8 cellular contexts compared by ENCODE assay signal in genomic region chr1:239898067-239898730, GRCh38.
DNase-seq lines count a peak whose midpoint lies in the region; ATAC-seq, FAIRE-seq and TF ChIP-seq lines count a peak whose summit lies in the region.

No MANE protein-coding gene starts in this region.

- H3K27me3 ChIP-seq in GM12878 (replicated peaks in 1 of 2; ENCODE audit: control insufficient read depth in 2 of 2, insufficient read depth in 2 of 2, low read length in 1 of 2), result no peaks in the 10 kb centered on the region
- no peaks in the 10 kb centered on the region for H3K27me3 ChIP-seq in small intestine (ENCODE audit: control insufficient read depth in 2 of 2, insufficient read depth in 2 of 2, low read length in 2 of 2)

- CTCF ChIA-PET in GM12878 (lab: Yijun Ruan, JAX), result interaction anchor here (0.6 to 3.2 kb wide), 15 partner anchors 9 to 1638 kb away, joined by 3 to 29 read pairs (median 4); no protein-coding TSS in a partner anchor

- TF ChIP-seq EP300 in GM12878 (IDR thresholded peaks at IDR 0.05; ENCODE audit: borderline replicate concordance in 1 of 2, control insufficient read depth in 1 of 2, low read depth in 2 of 2, low read length in 2 of 2), result no peak

- H3K4me1 ChIP-seq in GM12878 (ENCODE audit: control insufficient read depth, insufficient read depth, low read length), result no peaks in the 10 kb centered on the region
- no peaks in the 10 kb centered on the region for H3K4me1 ChIP-seq in small intestine (ENCODE audit: control insufficient read depth in 2 of 2, insufficient read depth in 1 of 2, low read depth in 1 of 2, low read length in 1 of 2)

- H3K36me3 ChIP-seq in GM12878 (ENCODE audit: control insufficient read depth in 2 of 2, insufficient read depth in 2 of 2, low read length in 1 of 2), result no peaks in the 10 kb centered on the region
- no peaks in the 10 kb centered on the region for H3K36me3 ChIP-seq in small intestine (ENCODE audit: control insufficient read depth in 2 of 2, insufficient read depth in 2 of 2, low read length in 2 of 2)

- no peak overlapping the region for H3K9ac ChIP-seq in GM12878 (ENCODE audit: control insufficient read depth, insufficient read depth, low read length)

- H3K9me3 ChIP-seq in GM12878 (replicated peaks; ENCODE audit: control insufficient read depth, insufficient read depth, low read length) (no peaks in the 10 kb centered on the region), small intestine (ENCODE audit: control insufficient read depth, low read depth) (no peaks in the 10 kb centered on the region)

- 20% methylated on average over 15 of the region's 15 CpGs for WGBS in GM12878 (ENCODE audit: insufficient coverage, insufficient replicate concordance, low lambda C conversion rate, missing lambda C conversion rate)
- 21 to 27% (median 25%) methylated on average over 15 of the region's 15 CpGs for WGBS in small intestine, 3 donors

- H3K4me2 ChIP-seq in GM12878 (ENCODE audit: control insufficient read depth, insufficient read depth), result no peak overlapping the region

- no peak for TF ChIP-seq POLR2A in GM12878 (IDR thresholded peaks at IDR 0.05; ENCODE audit: low read depth, low read length)

- no TSS peak for BruUV-seq in GM12878 (replicated peaks; lab: Mats Ljungman, UMichigan)

- DNase-seq in NCI-H524 (lab: John Stamatoyannopoulos, UW) (peak; percentile 43 to 73), NCI-H524 treated with DMSO at 0.1 percent for 48 hours (lab: John Stamatoyannopoulos, UW) (no peak), NCI-H146 treated with DMSO at 0.1 percent for 48 hours (lab: John Stamatoyannopoulos, UW; ENCODE audit: unreplicated experiment) (peak; percentile 28), T1000 (lab: John Stamatoyannopoulos, UW) (peak; percentile 48), GM12878 (ENCODE audit: low read depth, low spot score) (peak; percentile 12), iPS DF 19.7 (ENCODE audit: low read depth, low spot score) (peak; percentile 60), small intestine (peak; percentile 84)

- peak; percentile 88 for ATAC-seq in HG02938 (IDR thresholded peaks at IDR 0.05; ENCODE audit: unreplicated experiment)
- ATAC-seq in GM12878, result peak; percentile 96

- in situ Hi-C loops in GM12878 (cut with MboI), result loop anchor here (10.0 kb wide), 1 partner anchor 503 kb away; no protein-coding TSS in a partner anchor

- peak; percentile 87 for TF ChIP-seq RAD21 in GM12878 (IDR thresholded peaks at IDR 0.05; ENCODE audit: insufficient read depth, low read depth, low read length)

- H2AFZ ChIP-seq in GM12878 (ENCODE audit: control insufficient read depth, low read depth, low read length), result peak overlapping the region; percentile 40; the same call in 1 of the 2 replicates

- no peak overlapping the region for H3K4me3 ChIP-seq in GM12878
- H3K4me3 ChIP-seq in small intestine (ENCODE audit: low read depth in 1 of 2, low read length in 2 of 2), result no peak overlapping the region

- intact Hi-C loops in GM12878 (cut with micrococcal nuclease; ENCODE audit: unreplicated experiment), result loop anchor here (1.0 to 2.0 kb wide), 2 partner anchors 493 to 589 kb away; no protein-coding TSS in a partner anchor

- POLR2A ChIA-PET in GM12878 (lab: Charles Lee), result no interaction called here

- no peaks in the 10 kb centered on the region for H4K20me1 ChIP-seq in GM12878 (ENCODE audit: control insufficient read depth, insufficient read depth)

- FAIRE-seq in GM12878 (lab: Jason Lieb, UNC) (peak; percentile 88), small intestine (lab: Jason Lieb, UNC) (no peak)

- RAD21 ChIA-PET in GM12878 (lab: Charles Lee; ENCODE audit: unreplicated experiment), result interaction anchor here (0.6 to 0.7 kb wide), 2 partner anchors 135 to 491 kb away, joined by 3 to 5 read pairs; no protein-coding TSS in a partner anchor

- H3K27ac ChIP-seq in GM12878 (ENCODE audit: control insufficient read depth, insufficient read depth) (no peak overlapping the region), small intestine (ENCODE audit: low read depth in 1 of 2, low read length in 1 of 2) (no peak overlapping the region)

- peak; percentile 89 to 93 (median 90) for TF ChIP-seq CTCF in GM12878 (IDR thresholded peaks at IDR 0.05 in 2 of 3, conservative IDR thresholded peaks at IDR 0.05 in 1 of 3; ENCODE audit: control insufficient read depth in 2 of 3, extremely low read depth in 1 of 3, insufficient read depth in 1 of 3, low read depth in 3 of 3, low read length in 3 of 3)

- no peaks in the 10 kb centered on the region for H3K79me2 ChIP-seq in GM12878 (ENCODE audit: control insufficient read depth, insufficient read depth, low read length)

- SMC1A ChIA-PET in GM12878 (lab: Charles Lee; ENCODE audit: uncharacterized antibody, unreplicated experiment), result interaction anchor here (0.8 to 1.9 kb wide), 8 partner anchors 9 to 716 kb away, joined by 3 to 8 read pairs (median 4); no protein-coding TSS in a partner anchor

TF ChIP-seq in GM12878, 131 proteins besides CTCF, POLR2A, EP300 and RAD21:
- TF ChIP-seq NBN (IDR thresholded peaks at IDR 0.05) (no peak), YY1 (IDR thresholded peaks at IDR 0.05; ENCODE audit: low read depth, low read length) (peak; percentile 46; the same call in 1 of the 2 replicates), ZNF274 (IDR thresholded peaks at IDR 0.05; ENCODE audit: insufficient read depth, insufficient read length) (no peak), STAT1 (conservative IDR thresholded peaks at IDR 0.05) (no peak), ASH2L (IDR thresholded peaks at IDR 0.05; ENCODE audit: borderline replicate concordance, low read depth) (no peak), SMARCA5 (IDR thresholded peaks at IDR 0.05) (peak; percentile 31; the same call in 1 of the 2 replicates), PAX8 (IDR thresholded peaks at IDR 0.05) (no peak), NRF1 (conservative IDR thresholded peaks at IDR 0.05; ENCODE audit: low read depth, low read length) (no peak), SMC3 (IDR thresholded peaks at IDR 0.05; ENCODE audit: borderline replicate concordance, low read length) (peak; percentile 70), TCF7 (IDR thresholded peaks at IDR 0.05; ENCODE audit: borderline replicate concordance) (no peak), ZBED1 (IDR thresholded peaks at IDR 0.05; ENCODE audit: borderline replicate concordance) (no peak), TCF3 (IDR thresholded peaks at IDR 0.05; ENCODE audit: borderline replicate concordance, insufficient read depth, low read depth, low read length) (no peak), MEF2A (IDR thresholded peaks at IDR 0.05; ENCODE audit: insufficient read depth, low read depth, low read length) (no peak), RUNX3 (IDR thresholded peaks at IDR 0.05; ENCODE audit: low read length) (peak; percentile 42; the same call in 1 of the 2 replicates), KAT2A (conservative IDR thresholded peaks at IDR 0.05; ENCODE audit: control insufficient read depth, low read depth, low read length) (no peak)
- TF ChIP-seq, protein P1, sequence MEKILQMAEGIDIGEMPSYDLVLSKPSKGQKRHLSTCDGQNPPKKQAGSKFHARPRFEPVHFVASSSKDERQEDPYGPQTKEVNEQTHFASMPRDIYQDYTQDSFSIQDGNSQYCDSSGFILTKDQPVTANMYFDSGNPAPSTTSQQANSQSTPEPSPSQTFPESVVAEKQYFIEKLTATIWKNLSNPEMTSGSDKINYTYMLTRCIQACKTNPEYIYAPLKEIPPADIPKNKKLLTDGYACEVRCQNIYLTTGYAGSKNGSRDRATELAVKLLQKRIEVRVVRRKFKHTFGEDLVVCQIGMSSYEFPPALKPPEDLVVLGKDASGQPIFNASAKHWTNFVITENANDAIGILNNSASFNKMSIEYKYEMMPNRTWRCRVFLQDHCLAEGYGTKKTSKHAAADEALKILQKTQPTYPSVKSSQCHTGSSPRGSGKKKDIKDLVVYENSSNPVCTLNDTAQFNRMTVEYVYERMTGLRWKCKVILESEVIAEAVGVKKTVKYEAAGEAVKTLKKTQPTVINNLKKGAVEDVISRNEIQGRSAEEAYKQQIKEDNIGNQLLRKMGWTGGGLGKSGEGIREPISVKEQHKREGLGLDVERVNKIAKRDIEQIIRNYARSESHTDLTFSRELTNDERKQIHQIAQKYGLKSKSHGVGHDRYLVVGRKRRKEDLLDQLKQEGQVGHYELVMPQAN (conservative IDR thresholded peaks at IDR 0.05), result no peak
TF ChIP-seq in GM12878: peak in this region for 4.
